In the genomic region with DNA sequence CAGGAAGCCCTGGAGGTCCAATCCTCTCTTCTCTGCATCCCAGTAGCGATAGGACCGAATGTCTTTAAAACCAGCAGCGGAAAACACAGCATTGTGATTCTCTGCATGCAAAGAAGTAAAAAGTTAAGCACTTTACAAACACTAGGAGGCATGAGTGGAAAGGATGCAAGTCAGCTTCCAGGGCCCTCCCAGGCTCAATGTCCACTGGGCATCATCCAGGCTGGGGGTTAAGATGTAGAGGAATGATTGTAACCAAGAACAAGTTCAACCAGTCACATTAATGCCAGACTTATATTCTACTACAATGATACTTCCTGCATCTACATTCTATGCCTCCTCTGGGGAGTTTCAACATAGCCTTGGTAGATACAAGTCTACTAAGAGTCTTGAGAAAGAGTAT, we compare ENCODE assay signal across 1 cellular context.
TF ChIP-seq lines count a peak whose summit lies in the region.

No MANE protein-coding gene starts in this region.

TF ChIP-seq in HepG2, 621 proteins besides CTCF, POLR2A, EP300 and RAD21:
- TF ChIP-seq SMC3 (IDR thresholded peaks at IDR 0.05; ENCODE audit: low read length) (0 out of 2 replicates have a peak, but pooled peaks have one; percentile 13), STAG1 (CRISPR knock-in tag; IDR thresholded peaks at IDR 0.05) (peak; percentile 29), MAF1 (CRISPR knock-in tag; IDR thresholded peaks at IDR 0.05; ENCODE audit: borderline replicate concordance) (no peak)
